35 cellular contexts compared by ENCODE assay signal in the genomic region with DNA sequence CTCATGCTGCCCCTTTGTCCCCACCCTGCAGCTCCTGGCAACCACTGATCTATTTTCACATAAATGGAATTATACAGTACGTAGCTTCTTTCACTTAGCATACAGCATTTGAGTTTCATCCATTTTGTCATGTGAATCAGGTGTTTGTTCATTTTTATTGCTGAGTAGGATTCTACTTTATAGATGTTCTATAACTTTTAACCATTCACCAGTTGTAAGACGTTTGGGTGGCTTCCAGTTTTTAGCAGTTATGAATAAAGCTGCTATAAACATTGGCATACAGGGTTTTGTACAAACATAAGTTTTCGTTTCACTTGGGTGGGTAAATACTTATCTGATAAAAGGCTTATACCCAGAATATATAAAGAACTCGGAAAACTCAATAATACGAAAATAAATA.
"Had no signal": no experiment of that assay in that cellular context is flagged by ENCODE, and none has a peak within 500 bp of the region (broad histone marks: within the 10 kb centered on the region; RNA-seq: fewer than 3 reads in every experiment).

No MANE protein-coding gene starts in this region.

- H3K9me3 Mint-ChIP-seq: activated B cell treated with CpG ODN at 0.5 μM for 24 hours; activated CD4-positive, alpha-beta memory T cell treated with anti-CD3 and anti-CD28 coated beads for 36 hours; activated CD4-positive, alpha-beta T cell treated with anti-CD3 and anti-CD28 coated beads, Interleukin-2, amount 10 ng/mL, durations not matched to agents 24 days and 14 days; activated CD8-positive, alpha-beta T cell treated with anti-CD3 and anti-CD28 coated beads for 36 hours; activated naive CD4-positive, alpha-beta T cell treated with anti-CD3 and anti-CD28 coated beads for 36 hours; activated naive CD4-positive, alpha-beta T cell treated with anti-CD3 and anti-CD28 coated beads, Interleukin-2, amount 50 U/mL, for 72 hours; activated naive CD8-positive, alpha-beta T cell treated with anti-CD3 and anti-CD28 coated beads for 36 hours; activated T-cell treated with anti-CD3 and anti-CD28 coated beads, Interleukin-2, amount 50 U/mL, for 4 hours; activated T-helper 1 cell treated with anti-CD3 and anti-CD28 coated beads, Interleukin-12 subunit alpha, Interleukin-12 subunit beta, Interleukin-2, Interleukin-4 antibody, amounts not matched to agents 30 ng/mL and 10 ng/mL and 1 ng/mL, durations not matched to agents 14 hours and 24 hours and 36 hours; activated T-helper 17 cell treated with anti-CD3 and anti-CD28 coated beads, Interleukin-2, amount 50 U/mL, for 72 hours; T-helper 1 cell treated with Interleukin-12 subunit alpha and Interleukin-12 subunit beta and Interleukin-4 antibody, amounts not matched to agents 30 μg/mL and 1 μg/mL, for 36 hours; T-helper 2 cell treated with Interferon-gamma antibody and Interleukin-4, amounts not matched to agents 5 μg/mL and 100 μg/mL, for 36 hours had no signal

- H3K4me3 Mint-ChIP-seq: activated B cell treated with CpG ODN at 0.5 μM for 24 hours; activated CD4-positive, alpha-beta memory T cell treated with anti-CD3 and anti-CD28 coated beads for 36 hours; activated CD4-positive, alpha-beta T cell treated with anti-CD3 and anti-CD28 coated beads, Interleukin-2, amount 10 ng/mL, durations not matched to agents 24 days and 14 days; activated CD8-positive, alpha-beta T cell treated with anti-CD3 and anti-CD28 coated beads for 36 hours; activated naive CD4-positive, alpha-beta T cell treated with anti-CD3 and anti-CD28 coated beads for 36 hours; activated naive CD8-positive, alpha-beta T cell treated with anti-CD3 and anti-CD28 coated beads for 36 hours; activated T-cell treated with anti-CD3 and anti-CD28 coated beads, Interleukin-2, amount 50 U/mL, for 4 hours; activated T-cell treated with anti-CD3 and anti-CD28 coated beads, Interleukin-2, amount 50 U/mL, for 72 hours; activated T-helper 1 cell treated with anti-CD3 and anti-CD28 coated beads, Interleukin-12 subunit alpha, Interleukin-12 subunit beta, Interleukin-2, Interleukin-4 antibody, amounts not matched to agents 30 ng/mL and 10 ng/mL and 1 ng/mL, durations not matched to agents 14 hours and 24 hours and 36 hours; activated T-helper 17 cell treated with anti-CD3 and anti-CD28 coated beads, Interleukin-2, amount 50 U/mL, for 72 hours; T-helper 1 cell treated with Interleukin-12 subunit alpha and Interleukin-12 subunit beta and Interleukin-4 antibody, amounts not matched to agents 30 μg/mL and 1 μg/mL, for 36 hours; T-helper 2 cell treated with Interferon-gamma antibody and Interleukin-4, amounts not matched to agents 5 μg/mL and 100 μg/mL, for 36 hours had no signal

- H3K27ac ChIP-seq: adrenal gland, body of pancreas, brain microvascular endothelial cell, breast epithelium, VCaP had no signal

- H3K36me3 ChIP-seq: adrenal gland, brain microvascular endothelial cell, breast epithelium had no signal

- H3K27me3 ChIP-seq: body of pancreas, brain microvascular endothelial cell had no signal

- H3K27me3 Mint-ChIP-seq: activated B cell treated with CpG ODN at 0.5 μM for 24 hours; activated CD4-positive, alpha-beta memory T cell treated with anti-CD3 and anti-CD28 coated beads for 36 hours; activated CD4-positive, alpha-beta T cell treated with anti-CD3 and anti-CD28 coated beads, Interleukin-2, amount 10 ng/mL, durations not matched to agents 24 days and 14 days; activated CD8-positive, alpha-beta T cell treated with anti-CD3 and anti-CD28 coated beads for 36 hours; activated naive CD8-positive, alpha-beta T cell treated with anti-CD3 and anti-CD28 coated beads for 36 hours had no signal

- H3K4me1 ChIP-seq: adrenal gland, breast epithelium had no signal

- H3K9me3 ChIP-seq: adrenal gland, body of pancreas, breast epithelium had no signal

- H3K36me3 Mint-ChIP-seq: activated CD4-positive, alpha-beta memory T cell treated with anti-CD3 and anti-CD28 coated beads for 36 hours; activated naive CD4-positive, alpha-beta T cell treated with anti-CD3 and anti-CD28 coated beads, Interleukin-2, amount 50 U/mL, for 72 hours; activated naive CD8-positive, alpha-beta T cell treated with anti-CD3 and anti-CD28 coated beads for 36 hours had no signal

- ATAC-seq: activated CD8-positive, alpha-beta T cell treated with anti-CD3 and anti-CD28 coated beads for 36 hours; activated naive CD4-positive, alpha-beta T cell treated with anti-CD3 and anti-CD28 coated beads, Interleukin-2, amount 50 U/mL, for 72 hours; activated T-cell treated with anti-CD3 and anti-CD28 coated beads, Interleukin-2, amount 50 U/mL, for 4 hours; activated T-cell treated with anti-CD3 and anti-CD28 coated beads, Interleukin-2, amount 50 U/mL, for 72 hours; activated T-helper 17 cell treated with anti-CD3 and anti-CD28 coated beads, Interleukin-2, amount 50 U/mL, for 72 hours; body of pancreas had no signal

- DNase-seq: activated B cell treated with CpG ODN at 0.5 μM for 24 hours; activated CD4-positive, alpha-beta memory T cell treated with anti-CD3 and anti-CD28 coated beads for 36 hours; activated CD4-positive, alpha-beta T cell treated with anti-CD3 and anti-CD28 coated beads for 4 hours; activated CD4-positive, alpha-beta T cell treated with anti-CD3 and anti-CD28 coated beads, Interleukin-2, amount 10 ng/mL, durations not matched to agents 24 days and 14 days; activated CD4-positive, alpha-beta T cell treated with anti-CD3 and anti-CD28 coated beads, Interleukin-2, amount 50 U/mL, for 1 hour; activated CD4-positive, alpha-beta T cell treated with anti-CD3 and anti-CD28 coated beads, Interleukin-2, amount 50 U/mL, for 4 hours; activated CD4-positive, CD25-positive, alpha-beta regulatory T cell treated with anti-CD3 and anti-CD28 coated beads, Interleukin-2, amount 50 U/mL, for 72 hours; activated CD8-positive, alpha-beta memory T cell treated with anti-CD3 and anti-CD28 coated beads, Interleukin-2, amount 50 U/mL, for 4 hours; activated CD8-positive, alpha-beta T cell treated with anti-CD3 and anti-CD28 coated beads for 36 hours; activated effector memory CD4-positive, alpha-beta T cell treated with anti-CD3 and anti-CD28 coated beads, Interleukin-2, amount 50 U/mL, for 16 hours; activated gamma-delta T cell treated with Interleukin-2 at 50 U/mL for 16 hours; activated naive CD4-positive, alpha-beta T cell; activated naive CD4-positive, alpha-beta T cell treated with anti-CD3 and anti-CD28 coated beads for 36 hours; activated naive CD4-positive, alpha-beta T cell treated with anti-CD3 and anti-CD28 coated beads, Interleukin-2, amount 50 U/mL, for 16 hours; activated naive CD8-positive, alpha-beta T cell treated with anti-CD3 and anti-CD28 coated beads for 36 hours; activated T-cell treated with anti-CD3 and anti-CD28 coated beads for 4 hours; activated T-cell treated with anti-CD3 and anti-CD28 coated beads, Interleukin-2, amount 50 U/mL, for 1 hour; activated T-cell treated with anti-CD3 and anti-CD28 coated beads, Interleukin-2, amount 50 U/mL, for 4 hours; activated T-cell treated with anti-CD3 and anti-CD28 coated beads, Interleukin-2, amount 50 U/mL, for 72 hours; adrenal gland; amniotic stem cell; aorta; body of pancreas; brain microvascular endothelial cell; central memory CD4-positive, alpha-beta T cell; T-helper 1 cell; T-helper 2 cell; T-helper 9 cell had no signal

- H3K4me1 Mint-ChIP-seq: activated B cell treated with CpG ODN at 0.5 μM for 24 hours; activated CD4-positive, alpha-beta T cell treated with anti-CD3 and anti-CD28 coated beads, Interleukin-2, amount 10 ng/mL, durations not matched to agents 24 days and 14 days; activated naive CD8-positive, alpha-beta T cell treated with anti-CD3 and anti-CD28 coated beads for 36 hours; activated T-helper 17 cell treated with anti-CD3 and anti-CD28 coated beads, Interleukin-2, amount 50 U/mL, for 72 hours had no signal

- H3K27ac Mint-ChIP-seq: activated B cell treated with CpG ODN at 0.5 μM for 24 hours; activated CD4-positive, alpha-beta memory T cell treated with anti-CD3 and anti-CD28 coated beads for 36 hours; activated CD4-positive, alpha-beta T cell treated with anti-CD3 and anti-CD28 coated beads, Interleukin-2, amount 10 ng/mL, durations not matched to agents 24 days and 14 days; activated CD8-positive, alpha-beta T cell treated with anti-CD3 and anti-CD28 coated beads for 36 hours; activated naive CD4-positive, alpha-beta T cell treated with anti-CD3 and anti-CD28 coated beads for 36 hours; activated naive CD4-positive, alpha-beta T cell treated with anti-CD3 and anti-CD28 coated beads, Interleukin-2, amount 50 U/mL, for 72 hours; activated naive CD8-positive, alpha-beta T cell treated with anti-CD3 and anti-CD28 coated beads for 36 hours; activated T-cell treated with anti-CD3 and anti-CD28 coated beads, Interleukin-2, amount 50 U/mL, for 72 hours; activated T-helper 1 cell treated with anti-CD3 and anti-CD28 coated beads, Interleukin-12 subunit alpha, Interleukin-12 subunit beta, Interleukin-2, Interleukin-4 antibody, amounts not matched to agents 30 ng/mL and 10 ng/mL and 1 ng/mL, durations not matched to agents 14 hours and 24 hours and 36 hours; activated T-helper 17 cell treated with anti-CD3 and anti-CD28 coated beads, Interleukin-2, amount 50 U/mL, for 72 hours; T-helper 1 cell treated with Interleukin-12 subunit alpha and Interleukin-12 subunit beta and Interleukin-4 antibody, amounts not matched to agents 30 μg/mL and 1 μg/mL, for 36 hours; T-helper 2 cell treated with Interferon-gamma antibody and Interleukin-4, amounts not matched to agents 5 μg/mL and 100 μg/mL, for 36 hours had no signal

- H3K4me3 ChIP-seq: adrenal gland, body of pancreas, breast epithelium had no signal
